In the genomic region with DNA sequence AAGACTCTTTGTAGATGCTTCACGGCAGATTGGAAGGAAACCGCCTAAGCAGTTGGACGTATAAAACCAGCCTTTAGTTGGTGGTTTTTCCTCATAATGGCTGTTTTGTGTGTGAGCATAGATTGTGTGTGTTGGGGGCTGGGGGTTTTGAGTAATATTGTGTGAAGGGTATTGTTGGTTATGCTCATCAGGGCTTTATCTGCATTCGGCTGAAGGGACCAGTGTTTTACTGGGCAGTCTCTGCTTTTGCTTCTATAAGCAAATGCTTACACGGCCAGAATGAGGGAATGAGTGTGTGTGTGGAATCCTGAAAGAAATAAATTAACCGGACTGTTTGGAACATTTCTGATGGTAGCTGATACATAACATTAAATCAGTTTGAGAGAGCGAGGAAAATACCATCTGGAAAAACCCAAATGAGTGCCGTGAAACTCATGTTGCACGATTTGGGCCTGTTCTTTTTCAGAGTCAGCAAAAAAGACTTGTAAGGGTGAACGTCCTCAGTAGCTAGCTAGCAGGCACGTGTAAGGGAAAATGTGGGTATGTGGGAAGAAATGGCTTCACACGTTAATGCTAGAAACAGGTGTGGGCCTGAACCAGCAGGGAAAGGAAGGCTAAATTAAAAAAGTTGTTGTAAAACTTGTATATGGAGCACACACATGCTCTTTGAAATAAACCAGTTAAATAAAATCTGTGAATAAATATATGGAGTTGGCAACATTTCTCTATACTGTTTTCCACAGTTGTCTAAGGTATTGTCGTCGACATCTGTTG, we compare ENCODE assay signal across 13 cellular contexts. TPM values are rescaled to one million over a fixed set of nuclear protein-coding genes. Genes with fewer than 3 reads are reported as not detected.
DNase-seq lines count a peak whose midpoint lies in the region; ATAC-seq and TF ChIP-seq lines count a peak whose summit lies in the region.
"Had no signal": no experiment of that assay in that cellular context is flagged by ENCODE, and none has a peak within 500 bp of the region (broad histone marks: within the 10 kb centered on the region; RNA-seq: fewer than 3 reads in every experiment).

No MANE protein-coding gene starts in this region.

- CTCF ChIA-PET in PC-3 (lab: Charles Lee) = no interaction called here

- POLR2A ChIA-PET in PC-3 (lab: Charles Lee; ENCODE audit: unreplicated experiment) = no interaction called here

- H3K4me1 Mint-ChIP-seq in mesothelial cell of epicardium = peaks cover 35% of the 10 kb centered on the region

- no peak overlapping the region for H3K9ac ChIP-seq in PC-3 (ENCODE audit: low read length)
- H3K9ac ChIP-seq in colonic mucosa (ENCODE audit: low read depth in 2 of 2, low read length in 2 of 2) = peak overlapping the region in 1 of 2 donors; percentile 71

- H3K9me3 Mint-ChIP-seq in mesothelial cell of epicardium = no peaks in the 10 kb centered on the region

- H3K4me3 ChIP-seq in PC-3 (ENCODE audit: low read length) (no peak overlapping the region), colonic mucosa (peak overlapping the region; percentile 78)
- H3K4me3 ChIP-seq: SJCRH30 had no signal

- H3K4me3 Mint-ChIP-seq in mesothelial cell of epicardium = peak overlapping the region; percentile 83

- no peak for ATAC-seq in PC-3
- ATAC-seq in GM21526 (IDR thresholded peaks at IDR 0.05; ENCODE audit: low FRiP score, unreplicated experiment) = no peak
- ATAC-seq: pancreas had no signal

- no peaks in the 10 kb centered on the region for H3K4me1 ChIP-seq in PC-3 (ENCODE audit: insufficient read depth, low read length)
- no peaks in the 10 kb centered on the region for H3K4me1 ChIP-seq in colonic mucosa
- H3K4me1 ChIP-seq: SJCRH30 had no signal

- TSS peak; percentile 19 for BruUV-seq in PC-3 (replicated peaks; lab: Mats Ljungman, UMichigan)

- no peaks in the 10 kb centered on the region for H3F3A ChIP-seq in PC-3 (ENCODE audit: low read length, unreplicated experiment)

- no peak for TF ChIP-seq CTCF in PC-3 (conservative IDR thresholded peaks at IDR 0.05; ENCODE audit: low read depth, low read length)
- TF ChIP-seq CTCF in colonic mucosa (IDR thresholded peaks at IDR 0.05) = no peak
- no peak for TF ChIP-seq CTCF in mesothelial cell of epicardium (IDR thresholded peaks at IDR 0.05; ENCODE audit: unreplicated experiment)

- H3K27me3 Mint-ChIP-seq in mesothelial cell of epicardium (ENCODE audit: low read depth) = peaks cover 24% of the 10 kb centered on the region

- intact Hi-C loops in PC-3 (cut with micrococcal nuclease) (no loop called here), colonic mucosa (cut with DNase I) (no loop called here)

- H3K9me3 ChIP-seq in PC-3 (ENCODE audit: low read length) = no peaks in the 10 kb centered on the region
- H3K9me3 ChIP-seq in colonic mucosa = no peaks in the 10 kb centered on the region
- H3K9me3 ChIP-seq: pancreas, SJCRH30 had no signal

- peaks cover 9% of the 10 kb centered on the region; the same call in 1 of the 2 replicates for H3K79me2 ChIP-seq in PC-3 (ENCODE audit: low read length)

- H4K20me1 ChIP-seq in PC-3 (ENCODE audit: low read length) = no peaks in the 10 kb centered on the region

- DNase-seq in PC-3 (no peak), colonic mucosa (no peak), mesothelial cell of epicardium (ENCODE audit: low spot score in 2 of 2, unreplicated experiment in 2 of 2) (no peak), NCI-H446 treated with DMSO at 0.1 percent for 48 hours (lab: John Stamatoyannopoulos, UW) (no peak)
- DNase-seq in activated naive CD4-positive, alpha-beta T cell (lab: John Stamatoyannopoulos, UW) = no peak
- no peak for DNase-seq in stimulated activated CD4-positive, alpha-beta T cell treated with anti-CD3 and anti-CD28 coated beads, Interleukin-1b, Interleukin-23, amount 100 ng/mL, for 48 hours
- DNase-seq: NCI-H1417 treated with DMSO at 0.1 percent for 48 hours; NCI-H524 treated with DMSO at 0.1 percent for 48 hours; pancreas; SJCRH30; stimulated activated naive CD4-positive, alpha-beta T cell treated with Interleukin-2 at 50 U/mL for 16 hours had no signal

- no peak overlapping the region for H2AFZ ChIP-seq in PC-3 (ENCODE audit: low read length)

- H3K27ac Mint-ChIP-seq in mesothelial cell of epicardium = no peak overlapping the region

- no peaks in the 10 kb centered on the region for H3K9me2 ChIP-seq in PC-3 (replicated peaks; ENCODE audit: low read length)

- H3K36me3 ChIP-seq in PC-3 (ENCODE audit: low read depth, low read length) = no peaks in the 10 kb centered on the region
- H3K36me3 ChIP-seq in colonic mucosa = no peaks in the 10 kb centered on the region
- H3K36me3 ChIP-seq: pancreas, SJCRH30 had no signal

- H3K36me3 Mint-ChIP-seq in mesothelial cell of epicardium = no peaks in the 10 kb centered on the region

- peak overlapping the region; percentile 93; the same call in 1 of the 2 replicates for H3K4me2 ChIP-seq in PC-3 (ENCODE audit: low read length)

- H3K27ac ChIP-seq in PC-3 (ENCODE audit: low read length) = no peak overlapping the region
- peak overlapping the region; percentile 62 for H3K27ac ChIP-seq in colonic mucosa
- H3K27ac ChIP-seq in temporal lobe (ENCODE audit: low read depth, low read length) = peak overlapping the region; percentile 29
- H3K27ac ChIP-seq: pancreas, SJCRH30 had no signal

- no peaks in the 10 kb centered on the region for H3K27me3 ChIP-seq in PC-3 (ENCODE audit: low read length)
- H3K27me3 ChIP-seq in colonic mucosa = no peaks in the 10 kb centered on the region
- H3K27me3 ChIP-seq: pancreas, SJCRH30 had no signal

RNA-seq across cellular contexts. Expression of gene MITF, which starts 2.0 kb away (rescaled TPM):
- total RNA-seq in PC-3 (2014; rRNA removed) (2.8 and 7.6 TPM in 2 replicates), colonic mucosa (1 to 10 TPM; 2.9 to 5.8 TPM), mesothelial cell of epicardium (6.9 to 8.2 TPM (median 7.0 TPM) in 3 replicates), temporal lobe (0.98 TPM)
